ENCODE assay signal across 1 cellular context in genomic region chr17:42554250-42555121, GRCh38.
TF ChIP-seq lines count a peak whose summit lies in the region.

No MANE protein-coding gene starts in this region.

TF ChIP-seq in HepG2, 621 proteins besides CTCF, POLR2A, EP300 and RAD21 (continued from another document and continues in another):
- TF ChIP-seq YEATS4 (CRISPR knock-in tag; IDR thresholded peaks at IDR 0.05; ENCODE audit: borderline replicate concordance) (peak; percentile 93), PAWR (CRISPR knock-in tag; IDR thresholded peaks at IDR 0.05; ENCODE audit: borderline replicate concordance) (no peak), MYC (CRISPR knock-in tag; IDR thresholded peaks at IDR 0.05; ENCODE audit: borderline replicate concordance) (peak; percentile 81; the same call in 1 of the 2 replicates), ZNF274 (CRISPR knock-in tag; IDR thresholded peaks at IDR 0.05) (peak; percentile 80; the same call in 1 of the 2 replicates), ZSCAN12 (CRISPR knock-in tag; IDR thresholded peaks at IDR 0.05) (0 out of 2 replicates have a peak, but pooled peaks have one; percentile 63), ZNF577 (CRISPR knock-in tag; IDR thresholded peaks at IDR 0.05; ENCODE audit: borderline replicate concordance, low read depth) (no peak), ZNF503 (CRISPR knock-in tag; IDR thresholded peaks at IDR 0.05) (peak; percentile 63; the same call in 1 of the 2 replicates), CENPBD1 (CRISPR knock-in tag; IDR thresholded peaks at IDR 0.05; ENCODE audit: borderline replicate concordance, low read depth) (no peak), ZSCAN30 (CRISPR knock-in tag; IDR thresholded peaks at IDR 0.05) (no peak), DNMT3B (CRISPR knock-in tag; conservative IDR thresholded peaks at IDR 0.05) (0 out of 2 replicates have a peak, but pooled peaks have one; percentile 71), ZNF850 (CRISPR knock-in tag; conservative IDR thresholded peaks at IDR 0.05) (no peak; the same call in 1 of the 2 replicates), ZNF749 (CRISPR knock-in tag; IDR thresholded peaks at IDR 0.05; ENCODE audit: borderline replicate concordance) (peak; percentile 83; the same call in 1 of the 2 replicates), JARID2 (CRISPR knock-in tag; IDR thresholded peaks at IDR 0.05; ENCODE audit: insufficient replicate concordance) (no peak), DNMT1 (CRISPR knock-in tag; IDR thresholded peaks at IDR 0.05) (peak; percentile 95), ZKSCAN1 (IDR thresholded peaks at IDR 0.05; ENCODE audit: low read length) (no peak), PHF8 (CRISPR knock-in tag; IDR thresholded peaks at IDR 0.05) (peak; percentile 92), ARHGAP35 (CRISPR knock-in tag; IDR thresholded peaks at IDR 0.05; ENCODE audit: borderline replicate concordance) (no peak), ZNF318 (CRISPR knock-in tag; IDR thresholded peaks at IDR 0.05) (peak; percentile 78; the same call in 1 of the 2 replicates), SCMH1 (CRISPR knock-in tag; IDR thresholded peaks at IDR 0.05; ENCODE audit: borderline replicate concordance) (no peak), NFIC (IDR thresholded peaks at IDR 0.05; ENCODE audit: low read length) (no peak), ZNF512 (CRISPR knock-in tag; IDR thresholded peaks at IDR 0.05) (no peak), ZNF124 (CRISPR knock-in tag; IDR thresholded peaks at IDR 0.05) (peak; percentile 68; the same call in 1 of the 2 replicates), ZNF432 (CRISPR knock-in tag; IDR thresholded peaks at IDR 0.05; ENCODE audit: borderline replicate concordance) (0 out of 2 replicates have a peak, but pooled peaks have one; percentile 86), ZNF782 (CRISPR knock-in tag; IDR thresholded peaks at IDR 0.05; ENCODE audit: borderline replicate concordance) (peak; percentile 67; the same call in 1 of the 2 replicates), TEAD2 (CRISPR knock-in tag; IDR thresholded peaks at IDR 0.05) (no peak), GLMP (CRISPR knock-in tag; IDR thresholded peaks at IDR 0.05; ENCODE audit: borderline replicate concordance) (no peak), ZNF101 (CRISPR knock-in tag; IDR thresholded peaks at IDR 0.05; ENCODE audit: borderline replicate concordance, low read depth) (0 out of 2 replicates have a peak, but pooled peaks have one; percentile 67), CEBPZ (IDR thresholded peaks at IDR 0.05; ENCODE audit: low read length) (no peak), RBFOX2 (IDR thresholded peaks at IDR 0.05; ENCODE audit: low read depth, low read length) (peak; percentile 96), ZNF136 (CRISPR knock-in tag; IDR thresholded peaks at IDR 0.05; ENCODE audit: low read depth) (0 out of 2 replicates have a peak, but pooled peaks have one; percentile 35), NCOR1 (IDR thresholded peaks at IDR 0.05; ENCODE audit: borderline replicate concordance, low read length) (no peak), TSC22D2 (CRISPR knock-in tag; IDR thresholded peaks at IDR 0.05; ENCODE audit: borderline replicate concordance) (no peak; the same call in none of the 2 replicates), KLF11 (CRISPR knock-in tag; IDR thresholded peaks at IDR 0.05) (peak; percentile 65; the same call in 1 of the 2 replicates), ZC3H4 (CRISPR knock-in tag; IDR thresholded peaks at IDR 0.05; ENCODE audit: borderline replicate concordance) (no peak), PHF21A (CRISPR knock-in tag; IDR thresholded peaks at IDR 0.05) (peak; percentile 90), TBX2 (CRISPR knock-in tag; IDR thresholded peaks at IDR 0.05; ENCODE audit: borderline replicate concordance) (peak; percentile 86), NCOA1 (CRISPR knock-in tag; IDR thresholded peaks at IDR 0.05) (peak; percentile 91), ATF2 (CRISPR knock-in tag; IDR thresholded peaks at IDR 0.05) (peak; percentile 96), XRCC5 (optimal IDR thresholded peaks at IDR 0.05; ENCODE audit: low read length) (peak; percentile 70), ZNF264 (CRISPR knock-in tag; IDR thresholded peaks at IDR 0.05) (no peak), KDM5A (IDR thresholded peaks at IDR 0.05; ENCODE audit: borderline replicate concordance, low read length) (peak; percentile 76), CREB1 (IDR thresholded peaks at IDR 0.05) (peak; percentile 90), CREB1 (CRISPR knock-in tag; IDR thresholded peaks at IDR 0.05) (peak; percentile 92), IKZF5 (CRISPR knock-in tag; IDR thresholded peaks at IDR 0.05) (peak; percentile 97), ZBTB7A (CRISPR knock-in tag; IDR thresholded peaks at IDR 0.05) (peak; percentile 79; the same call in 1 of the 2 replicates), CBFB (CRISPR knock-in tag; IDR thresholded peaks at IDR 0.05) (peak; percentile 90), HES4 (CRISPR knock-in tag; IDR thresholded peaks at IDR 0.05; ENCODE audit: borderline replicate concordance) (no peak)
